ENCODE assay signal across 8 cellular contexts in genomic region chr4:140743194-140743931, GRCh38. TPM values are rescaled to one million over a fixed set of nuclear protein-coding genes. Genes with fewer than 3 reads are reported as not detected.
DNase-seq lines count a peak whose midpoint lies in the region; ATAC-seq and TF ChIP-seq lines count a peak whose summit lies in the region.

No MANE protein-coding gene starts in this region.

- no peak overlapping the region for H3K9ac ChIP-seq in PC-3 (ENCODE audit: low read length)

- TF ChIP-seq CTCF in right atrium auricular region (IDR thresholded peaks at IDR 0.05), result no peak
- TF ChIP-seq CTCF in PC-3 (conservative IDR thresholded peaks at IDR 0.05; ENCODE audit: low read depth, low read length), result peak; percentile 56
- TF ChIP-seq CTCF in gastroesophageal sphincter (IDR thresholded peaks at IDR 0.05), result peak in 1 of 4 experiments; percentile 16

- peaks cover 0 to 24% of the 10 kb centered on the region in 2 donors for H3K4me1 ChIP-seq in right atrium auricular region
- peaks cover 14% of the 10 kb centered on the region for H3K4me1 ChIP-seq in PC-3 (ENCODE audit: insufficient read depth, low read length)
- H3K4me1 ChIP-seq in gastroesophageal sphincter, result peaks cover 0 to 19% (median 0%) of the 10 kb centered on the region in 3 donors

- H3K4me2 ChIP-seq in PC-3 (ENCODE audit: low read length), result no peak overlapping the region

- CTCF ChIA-PET in PC-3 (lab: Charles Lee), result interaction anchor here (1.0 kb wide), 1 partner anchor 69 kb away, joined by 4 read pairs; no protein-coding TSS in a partner anchor

- H3K27ac ChIP-seq in right atrium auricular region (no peak overlapping the region), PC-3 (ENCODE audit: low read length) (no peak overlapping the region), gastroesophageal sphincter (peak overlapping the region in 1 of 4 donors; percentile 17)

- H2AFZ ChIP-seq in PC-3 (ENCODE audit: low read length), result no peak overlapping the region

- no peaks in the 10 kb centered on the region for H3F3A ChIP-seq in PC-3 (ENCODE audit: low read length, unreplicated experiment)

- no peaks in the 10 kb centered on the region for H3K79me2 ChIP-seq in PC-3 (ENCODE audit: low read length)

- H3K9me2 ChIP-seq in PC-3 (replicated peaks; ENCODE audit: low read length), result no peaks in the 10 kb centered on the region

- H4K20me1 ChIP-seq in PC-3 (ENCODE audit: low read length), result no peaks in the 10 kb centered on the region

- H3K4me3 ChIP-seq in right atrium auricular region (no peak overlapping the region), PC-3 (ENCODE audit: low read length) (no peak overlapping the region), gastroesophageal sphincter (no peak overlapping the region)

- in situ Hi-C loops in G401 (cut with HindIII; ENCODE audit: low sequenced_read_pairs), result no loop called here

- ATAC-seq in Right ventricle myocardium superior (ENCODE audit: poor library complexity) (peak; percentile 61), HG02852 (IDR thresholded peaks at IDR 0.05; ENCODE audit: unreplicated experiment) (peak; percentile 70), PC-3 (peak; percentile 74), left ventricle myocardium superior (peak; percentile 63), gastroesophageal sphincter (no peak)

- no peak for TF ChIP-seq POLR2A in gastroesophageal sphincter (IDR thresholded peaks at IDR 0.05)

- POLR2A ChIA-PET in PC-3 (lab: Charles Lee; ENCODE audit: unreplicated experiment), result no interaction called here

- intact Hi-C loops in Right ventricle myocardium superior (cut with DNase I), result no loop called here
- intact Hi-C loops in PC-3 (cut with micrococcal nuclease), result loop anchor here (1.0 kb wide), 1 partner anchor 108 kb away; no protein-coding TSS in a partner anchor
- intact Hi-C loops in left ventricle myocardium superior (cut with micrococcal nuclease), result no loop called here

- WGBS in gastroesophageal sphincter (ENCODE audit: low coverage in 1 of 2), 2 donors, result 26% methylated on average over 3 to 4 of the region's 4 CpGs

- no peaks in the 10 kb centered on the region for H3K36me3 ChIP-seq in right atrium auricular region
- H3K36me3 ChIP-seq in PC-3 (ENCODE audit: low read depth, low read length), result no peaks in the 10 kb centered on the region
- no peaks in the 10 kb centered on the region for H3K36me3 ChIP-seq in gastroesophageal sphincter

- DNase-seq in Right ventricle myocardium superior, result no peak
- no peak for DNase-seq in right atrium auricular region (ENCODE audit: low spot score)
- peak; percentile 35 for DNase-seq in PC-3
- DNase-seq in left ventricle myocardium superior, result no peak
- no peak for DNase-seq in T-helper 1 cell
- no peak for DNase-seq in G401 (ENCODE audit: low spot score)

- TF ChIP-seq EP300 in gastroesophageal sphincter (IDR thresholded peaks at IDR 0.05), result no peak

- H3K9me3 ChIP-seq in right atrium auricular region, result peaks cover 0 to 4% of the 10 kb centered on the region in 2 donors
- no peaks in the 10 kb centered on the region for H3K9me3 ChIP-seq in PC-3 (ENCODE audit: low read length)
- H3K9me3 ChIP-seq in gastroesophageal sphincter, result no peaks in the 10 kb centered on the region

- H3K27me3 ChIP-seq in right atrium auricular region (no peaks in the 10 kb centered on the region), PC-3 (ENCODE audit: low read length) (no peaks in the 10 kb centered on the region), gastroesophageal sphincter (no peaks in the 10 kb centered on the region)

- BruUV-seq in PC-3 (replicated peaks; lab: Mats Ljungman, UMichigan), result no TSS peak

RNA-seq across cellular contexts. Expression of gene TBC1D9, which starts 12.8 kb away (rescaled TPM):
- total RNA-seq in Right ventricle myocardium superior (10.0 TPM), right atrium auricular region (10 to 100 TPM; 10.9 to 18.8 TPM), PC-3 (2014; rRNA removed) (11.2 and 12.7 TPM in 2 replicates), left ventricle myocardium superior (12.8 TPM), gastroesophageal sphincter (10 to 100 TPM; 10.9 to 23.8 (median 16.6) TPM)
- 4.7 and 9.4 TPM in 2 replicates for total RNA-seq in G401 (2014; rRNA removed; shearing (Covaris generic))
